24 cellular contexts compared by ENCODE assay signal in the genomic region with DNA sequence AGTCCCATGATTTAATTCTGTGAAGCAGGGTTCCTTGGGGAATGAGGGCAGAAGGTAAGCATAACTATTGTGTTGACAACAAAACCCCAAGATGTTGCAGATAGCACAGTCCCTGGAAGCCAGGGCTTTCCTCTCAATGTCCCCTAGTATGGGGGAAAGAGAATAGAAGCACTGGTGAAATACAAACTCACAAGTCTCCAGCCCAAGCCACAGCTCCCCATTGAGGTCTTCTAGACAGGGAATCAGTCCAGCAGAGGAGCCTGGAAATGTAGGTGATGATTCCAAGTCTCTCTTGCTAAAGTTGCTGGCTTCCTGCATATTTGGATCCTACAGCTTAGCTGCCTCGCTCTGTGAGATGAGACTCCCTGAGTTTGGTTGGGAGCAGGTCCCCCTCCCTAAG. TPM values are rescaled to one million over a fixed set of nuclear protein-coding genes. Genes with fewer than 3 reads are reported as not detected.
"Had no signal": no experiment of that assay in that cellular context is flagged by ENCODE, and none has a peak within 500 bp of the region (broad histone marks: within the 10 kb centered on the region; RNA-seq: fewer than 3 reads in every experiment).

No MANE protein-coding gene starts in this region.

- H3K27ac Mint-ChIP-seq: activated CD8-positive, alpha-beta T cell treated with anti-CD3 and anti-CD28 coated beads, Interleukin-2, amount 10 ng/mL, durations not matched to agents 7 days and 5 days; activated naive CD8-positive, alpha-beta T cell treated with anti-CD3 and anti-CD28 coated beads, Interleukin-2, amount 10 ng/mL, durations not matched to agents 7 days and 5 days; IgD-negative memory B cell; T-helper 1 cell treated with Interleukin-12 subunit alpha and Interleukin-12 subunit beta and Interleukin-4 antibody, amounts not matched to agents 30 μg/mL and 1 μg/mL, for 36 hours; WTC11 had no signal

- H3K4me3 ChIP-seq: adrenal gland, Peyer's patch, SJSA1 had no signal

- H3K9me3 ChIP-seq: adrenal gland, Peyer's patch, SJSA1 had no signal

- H3K36me3 ChIP-seq: adrenal gland, Peyer's patch, SJSA1 had no signal

- H3K4me1 ChIP-seq: adrenal gland, Peyer's patch, SJSA1 had no signal

- H3K27ac ChIP-seq: adrenal gland, Peyer's patch, RWPE1, SJSA1 had no signal

- H3K9me3 Mint-ChIP-seq: activated naive CD8-positive, alpha-beta T cell treated with anti-CD3 and anti-CD28 coated beads, Interleukin-2, amount 10 ng/mL, durations not matched to agents 7 days and 5 days; T-helper 1 cell treated with Interleukin-12 subunit alpha and Interleukin-12 subunit beta and Interleukin-4 antibody, amounts not matched to agents 30 μg/mL and 1 μg/mL, for 36 hours; WTC11 had no signal

- H3K36me3 Mint-ChIP-seq: IgD-negative memory B cell, WTC11 had no signal

- H3K4me1 Mint-ChIP-seq: activated naive CD8-positive, alpha-beta T cell treated with anti-CD3 and anti-CD28 coated beads, Interleukin-2, amount 10 ng/mL, durations not matched to agents 7 days and 5 days; IgD-negative memory B cell; WTC11 had no signal

- H3K27me3 Mint-ChIP-seq: IgD-negative memory B cell had no signal

- DNase-seq: activated CD4-positive, alpha-beta T cell treated with anti-CD3 and anti-CD28 coated beads for 48 hours; activated CD4-positive, alpha-beta T cell treated with anti-CD3 and anti-CD28 coated beads, Interleukin-2, amount 50 U/mL, for 4 hours; activated CD4-positive, CD25-positive, alpha-beta regulatory T cell treated with anti-CD3 and anti-CD28 coated beads, Interleukin-2, amount 50 U/mL, for 72 hours; activated CD8-positive, alpha-beta memory T cell treated with anti-CD3 and anti-CD28 coated beads, Interleukin-2, amount 50 U/mL, for 48 hours; activated CD8-positive, alpha-beta T cell treated with anti-CD3 and anti-CD28 coated beads, Interleukin-2, amount 10 ng/mL, durations not matched to agents 7 days and 5 days; activated naive CD4-positive, alpha-beta T cell treated with anti-CD3 and anti-CD28 coated beads, Interleukin-2, amount 50 U/mL, for 16 hours; activated naive CD8-positive, alpha-beta T cell treated with anti-CD3 and anti-CD28 coated beads, Interleukin-2, amount 10 ng/mL, durations not matched to agents 7 days and 5 days; activated T-cell treated with anti-CD3 and anti-CD28 coated beads, Interleukin-2, amount 50 U/mL, for 1 hour; adrenal gland; KG1; NCI-H1092; NCI-H1417; NCI-H1930; NCI-H510A treated with DMSO at 0.1 percent for 48 hours; NCI-H69; NK-92 treated with Interleukin-12 subunit alpha and Interleukin-12 subunit beta, amount 100 ng/mL, for 24 hours; Peyer's patch; Right ventricle myocardium superior had no signal

- ATAC-seq: activated CD8-positive, alpha-beta T cell treated with anti-CD3 and anti-CD28 coated beads, Interleukin-2, amount 10 ng/mL, durations not matched to agents 7 days and 5 days; WTC11 had no signal

- H3K27me3 ChIP-seq: adrenal gland, Peyer's patch, SJSA1 had no signal

- H3K4me3 Mint-ChIP-seq: activated CD8-positive, alpha-beta T cell treated with anti-CD3 and anti-CD28 coated beads, Interleukin-2, amount 10 ng/mL, durations not matched to agents 7 days and 5 days; activated naive CD8-positive, alpha-beta T cell treated with anti-CD3 and anti-CD28 coated beads, Interleukin-2, amount 10 ng/mL, durations not matched to agents 7 days and 5 days; IgD-negative memory B cell; T-helper 1 cell treated with Interleukin-12 subunit alpha and Interleukin-12 subunit beta and Interleukin-4 antibody, amounts not matched to agents 30 μg/mL and 1 μg/mL, for 36 hours; WTC11 had no signal

RNA-seq across cellular contexts. Expression of a gene that starts 31.7 kb away (rescaled TPM):
- total RNA-seq: activated CD8-positive, alpha-beta T cell treated with anti-CD3 and anti-CD28 coated beads, Interleukin-2, amount 10 ng/mL, durations not matched to agents 7 days and 5 days; activated naive CD8-positive, alpha-beta T cell treated with anti-CD3 and anti-CD28 coated beads, Interleukin-2, amount 10 ng/mL, durations not matched to agents 7 days and 5 days; bronchial epithelial cell; Peyer's patch; Right ventricle myocardium superior; SJSA1 had no signal
